In genomic region chr22:36467042-36467810, GRCh38 we compare ENCODE assay signal across 9 cellular contexts. TPM values are rescaled to one million over a fixed set of nuclear protein-coding genes. Genes with fewer than 3 reads are reported as not detected.
DNase-seq lines count a peak whose midpoint lies in the region; ATAC-seq and TF ChIP-seq lines count a peak whose summit lies in the region.
"Had no signal": no experiment of that assay in that cellular context is flagged by ENCODE, and none has a peak within 500 bp of the region (broad histone marks: within the 10 kb centered on the region; RNA-seq: fewer than 3 reads in every experiment).

No MANE protein-coding gene starts in this region.

- no peaks in the 10 kb centered on the region for H3K27me3 Mint-ChIP-seq in activated CD4-positive, alpha-beta T cell treated with anti-CD3 and anti-CD28 coated beads for 36 hours
- H3K27me3 Mint-ChIP-seq in activated naive CD8-positive, alpha-beta T cell = no peaks in the 10 kb centered on the region

- no peaks in the 10 kb centered on the region for H3K9me2 ChIP-seq in hepatocyte (replicated peaks; ENCODE audit: insufficient read depth)

- H3K36me3 Mint-ChIP-seq in activated CD4-positive, alpha-beta T cell treated with anti-CD3 and anti-CD28 coated beads for 36 hours (ENCODE audit: low read depth) = peaks cover 15% of the 10 kb centered on the region
- no peaks in the 10 kb centered on the region for H3K36me3 Mint-ChIP-seq in activated naive CD8-positive, alpha-beta T cell

- ATAC-seq in activated CD4-positive, alpha-beta T cell treated with anti-CD3 and anti-CD28 coated beads for 36 hours = no peak

- no peaks in the 10 kb centered on the region for H3K27me3 ChIP-seq in hepatocyte
- H3K27me3 ChIP-seq in thyroid gland = no peaks in the 10 kb centered on the region
- no peaks in the 10 kb centered on the region for H3K27me3 ChIP-seq in testis

- DNase-seq in activated CD4-positive, alpha-beta T cell treated with anti-CD3 and anti-CD28 coated beads for 36 hours = no peak
- no peak for DNase-seq in activated CD4-positive, alpha-beta T cell treated with anti-CD3 and anti-CD28 coated beads for 1 hour
- DNase-seq in hepatocyte (ENCODE audit: low spot score) = no peak
- DNase-seq in thyroid gland = peak; percentile 55 to 61
- no peak for DNase-seq in SIG-M5 (lab: John Stamatoyannopoulos, UW)
- no peak for DNase-seq in testis
- no peak for DNase-seq in GM19240 (ENCODE audit: insufficient read length, low spot score)
- DNase-seq: central memory CD4-positive, alpha-beta T cell had no signal

- intact Hi-C loops in activated CD4-positive, alpha-beta T cell treated with anti-CD3 and anti-CD28 coated beads for 36 hours (cut with DNase I, micrococcal nuclease) = no loop called here
- intact Hi-C loops in thyroid gland (cut with DNase I) (no loop called here), testis (cut with DNase I; ENCODE audit: low total_unique reads) (no loop called here)

- H3K4me3 ChIP-seq in hepatocyte (no peak overlapping the region), thyroid gland (replicated peaks in 1 of 3) (no peak overlapping the region), testis (no peak overlapping the region)

- H3K79me2 ChIP-seq in hepatocyte = no peaks in the 10 kb centered on the region

- no peaks in the 10 kb centered on the region for H3K9me3 Mint-ChIP-seq in activated CD4-positive, alpha-beta T cell treated with anti-CD3 and anti-CD28 coated beads for 36 hours (ENCODE audit: low read depth)
- H3K9me3 Mint-ChIP-seq in activated naive CD8-positive, alpha-beta T cell (ENCODE audit: low read depth) = no peaks in the 10 kb centered on the region

- TF ChIP-seq POLR2A in thyroid gland (IDR thresholded peaks at IDR 0.05) = no peak
- TF ChIP-seq POLR2A in testis (IDR thresholded peaks at IDR 0.05) = no peak

- H3K36me3 ChIP-seq in hepatocyte (replicated peaks; ENCODE audit: insufficient read depth, low read depth) (no peaks in the 10 kb centered on the region), thyroid gland (peaks cover 1 to 3% of the 10 kb centered on the region in 2 donors), testis (ENCODE audit: low read depth, missing control alignments) (no peaks in the 10 kb centered on the region)

- H3K4me3 Mint-ChIP-seq in activated CD4-positive, alpha-beta T cell treated with anti-CD3 and anti-CD28 coated beads for 36 hours = no peak overlapping the region
- H3K4me3 Mint-ChIP-seq in activated naive CD8-positive, alpha-beta T cell = peak overlapping the region; percentile 10

- H3K9me3 ChIP-seq in hepatocyte (ENCODE audit: low read depth) (no peaks in the 10 kb centered on the region), thyroid gland (no peaks in the 10 kb centered on the region), testis (no peaks in the 10 kb centered on the region)

- peaks cover 15% of the 10 kb centered on the region for H3K4me1 ChIP-seq in hepatocyte (ENCODE audit: insufficient read depth)
- peaks cover 21 to 49% of the 10 kb centered on the region in 2 donors for H3K4me1 ChIP-seq in thyroid gland
- H3K4me1 ChIP-seq in testis = peaks cover 18% of the 10 kb centered on the region

- H3K4me1 Mint-ChIP-seq in activated CD4-positive, alpha-beta T cell treated with anti-CD3 and anti-CD28 coated beads for 36 hours = peaks cover 29% of the 10 kb centered on the region
- peaks cover 30% of the 10 kb centered on the region for H3K4me1 Mint-ChIP-seq in activated naive CD8-positive, alpha-beta T cell (ENCODE audit: low read depth)

- POLR2A ChIA-PET in activated CD4-positive, alpha-beta T cell treated with anti-CD3 and anti-CD28 coated beads for 36 hours (lab: Charles Lee) = no interaction called here

- no peaks in the 10 kb centered on the region for H4K20me1 ChIP-seq in hepatocyte (ENCODE audit: insufficient read depth, poor library complexity, severe bottlenecking)

- 74% methylated on average over 14 of the region's 14 CpGs for WGBS in hepatocyte (ENCODE audit: low lambda C conversion rate, missing lambda C conversion rate)
- WGBS in thyroid gland, 2 donors = 64 to 69% methylated on average over 12 to 14 of the region's 14 CpGs
- WGBS in testis, 2 donors = 77 to 81% methylated on average over 14 of the region's 14 CpGs

- peak overlapping the region; percentile 75 for H3K27ac Mint-ChIP-seq in activated CD4-positive, alpha-beta T cell treated with anti-CD3 and anti-CD28 coated beads for 36 hours
- peak overlapping the region; percentile 80 for H3K27ac Mint-ChIP-seq in activated naive CD8-positive, alpha-beta T cell

- CTCF ChIA-PET in activated CD4-positive, alpha-beta T cell treated with anti-CD3 and anti-CD28 coated beads for 36 hours (lab: Charles Lee) = interaction anchor here (0.7 to 5.1 kb wide), 2 partner anchors 62 to 165 kb away, joined by 3 to 71 read pairs; no protein-coding TSS in a partner anchor

- no peak overlapping the region for H2AFZ ChIP-seq in hepatocyte

- TF ChIP-seq CTCF in hepatocyte (IDR thresholded peaks at IDR 0.05; ENCODE audit: poor library complexity) (no peak), thyroid gland (IDR thresholded peaks at IDR 0.05) (no peak), testis (IDR thresholded peaks at IDR 0.05) (no peak)

- H3K27ac ChIP-seq in hepatocyte (peak overlapping the region; percentile 44), thyroid gland (peak overlapping the region in 2 of 3 donors; percentile 88 to 92), testis (peak overlapping the region in 1 of 2 donors; percentile 24)

- no peak overlapping the region for H3K4me2 ChIP-seq in hepatocyte

RNA-seq across cellular contexts. Expression of gene TXN2, which starts 14.2 kb away (rescaled TPM):
- total RNA-seq in activated CD4-positive, alpha-beta T cell treated with anti-CD3 and anti-CD28 coated beads for 36 hours = 10 to 100 TPM; 95.5 to 99.1 TPM
- total RNA-seq in hepatocyte = 42.6 and 52.9 TPM in 2 replicates
- 129 and 131 TPM in 2 replicates for polyA plus RNA-seq in hepatocyte
- total RNA-seq in thyroid gland = 100 to 1,000 TPM in 1 of 4 donors, 10 to 100 TPM in 3; 56.7 to 115 (median 75.6) TPM
- 100 to 1,000 TPM in 1 of 2 donors, 10 to 100 TPM in 1; 92.4 to 141 TPM for total RNA-seq in testis
- polyA plus RNA-seq in testis (ENCODE audit: insufficient read depth, low read depth, low replicate concordance) = 95.6 TPM

RNA-seq across cellular contexts. Expression of gene FOXRED2, which starts 39.6 kb away (rescaled TPM):
- total RNA-seq in activated CD4-positive, alpha-beta T cell treated with anti-CD3 and anti-CD28 coated beads for 36 hours = 10 to 100 TPM; 15.7 to 16.6 TPM
- total RNA-seq in hepatocyte = 4.9 and 8.5 TPM in 2 replicates
- polyA plus RNA-seq in hepatocyte = 7.7 and 9.7 TPM in 2 replicates
- 10 to 100 TPM in 2 of 4 donors, 1 to 10 TPM in 2; 5.9 to 12.8 (median 9.4) TPM for total RNA-seq in thyroid gland
- 10 to 100 TPM; 23.8 to 34.6 TPM for total RNA-seq in testis
- 17.7 TPM for polyA plus RNA-seq in testis (ENCODE audit: insufficient read depth, low read depth, low replicate concordance)

Comparison
In these comparisons a context has a peak if more than half of its experiments do, and no peak if none do; other contexts are left out.
1. DNase-seq: peak in thyroid gland (2 of 2); none in activated CD4-positive, alpha-beta T cell treated with anti-CD3 and anti-CD28 coated beads for 36 hours (single experiment), activated CD4-positive, alpha-beta T cell treated with anti-CD3 and anti-CD28 coated beads for 1 hour (single experiment), hepatocyte (single experiment), SIG-M5 (single experiment), testis (single experiment) and GM19240 (single experiment).